Comparison of ENCODE assay signal across 8 cellular contexts in the genomic region with DNA sequence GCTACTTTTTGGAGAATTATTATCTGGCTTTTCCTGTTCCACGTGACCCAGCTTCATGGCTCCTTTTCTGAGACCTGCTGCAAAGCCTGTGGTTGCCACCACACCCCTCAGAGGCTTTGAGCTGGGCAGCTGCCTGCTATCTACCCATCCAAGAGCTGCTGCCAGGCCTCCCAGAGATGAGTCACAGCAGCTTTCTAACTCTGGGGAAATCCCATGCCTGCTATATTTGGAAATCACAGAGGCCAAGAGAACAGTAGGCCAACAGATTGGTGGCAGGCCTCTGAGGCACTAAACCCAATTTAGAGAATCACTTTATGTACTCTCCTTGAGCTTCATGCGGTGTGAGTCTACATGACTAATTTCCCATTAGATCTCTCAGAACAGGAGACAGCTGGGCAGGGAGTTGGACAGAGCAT. TPM values are rescaled to one million over a fixed set of nuclear protein-coding genes. Genes with fewer than 3 reads are reported as not detected.
DNase-seq lines count a peak whose midpoint lies in the region; ATAC-seq and TF ChIP-seq lines count a peak whose summit lies in the region.

No MANE protein-coding gene starts in this region.

- TF ChIP-seq CTCF in mesothelial cell of epicardium (IDR thresholded peaks at IDR 0.05; ENCODE audit: unreplicated experiment): no peak

- no peak overlapping the region; the same call in 1 of the 2 replicates for H3K4me3 ChIP-seq in ACC112 (ENCODE audit: low read depth, low read length)

- H3K36me3 Mint-ChIP-seq in activated T-cell treated with anti-CD3 and anti-CD28 coated beads, Interleukin-2, amount 50 U/mL, for 4 hours (ENCODE audit: insufficient read depth): no peaks in the 10 kb centered on the region
- H3K36me3 Mint-ChIP-seq in mesothelial cell of epicardium: peaks cover 11% of the 10 kb centered on the region

- intact Hi-C loops in head of caudate nucleus (cut with DNase I): no loop called here

- DNase-seq in NCI-H446 treated with DMSO at 0.1 percent for 48 hours (lab: John Stamatoyannopoulos, UW): peak; percentile 96
- peak; percentile 6 for DNase-seq in activated T-cell treated with anti-CD3 and anti-CD28 coated beads, Interleukin-2, amount 50 U/mL, for 4 hours
- DNase-seq in head of caudate nucleus: peak in 36 of 42 donors; percentile 2 to 85 (median 33)
- DNase-seq in renal cortical epithelial cell (ENCODE audit: low read depth): peak; percentile 96
- DNase-seq in mesothelial cell of epicardium (ENCODE audit: low spot score in 2 of 2, unreplicated experiment in 2 of 2): no peak

- H2AFZ ChIP-seq in ACC112 (ENCODE audit: low read length, unreplicated experiment): no peak overlapping the region

- peaks cover 19% of the 10 kb centered on the region for H3K36me3 ChIP-seq in ACC112 (ENCODE audit: insufficient read depth, low read length)

- peaks cover 8% of the 10 kb centered on the region for H3K4me1 Mint-ChIP-seq in activated T-cell treated with anti-CD3 and anti-CD28 coated beads, Interleukin-2, amount 50 U/mL, for 4 hours (ENCODE audit: low read depth)
- H3K4me1 Mint-ChIP-seq in mesothelial cell of epicardium: peaks cover 4% of the 10 kb centered on the region

- peaks cover 12% of the 10 kb centered on the region for H3K4me1 ChIP-seq in ACC112 (ENCODE audit: control insufficient read depth, insufficient read depth, low read length, unreplicated experiment)

- peak overlapping the region; percentile 63; the same call in 1 of the 2 replicates for H3K27ac ChIP-seq in ACC112 (ENCODE audit: low read depth, low read length)

- ATAC-seq in GM18520 (IDR thresholded peaks at IDR 0.05; ENCODE audit: unreplicated experiment) (peak; percentile 97), HG02970 (IDR thresholded peaks at IDR 0.05; ENCODE audit: low FRiP score, unreplicated experiment) (peak; percentile 95)
- peak; percentile 95 to 96 for ATAC-seq in activated T-cell treated with anti-CD3 and anti-CD28 coated beads, Interleukin-2, amount 50 U/mL, for 4 hours

- H3K79me2 ChIP-seq in ACC112 (ENCODE audit: control insufficient read depth, insufficient read depth, low read length, unreplicated experiment): no peaks in the 10 kb centered on the region

- H3K27me3 Mint-ChIP-seq in activated T-cell treated with anti-CD3 and anti-CD28 coated beads, Interleukin-2, amount 50 U/mL, for 4 hours (ENCODE audit: low read depth): peaks cover 2% of the 10 kb centered on the region
- no peaks in the 10 kb centered on the region for H3K27me3 Mint-ChIP-seq in mesothelial cell of epicardium (ENCODE audit: low read depth)

- no peak overlapping the region for H3K27ac Mint-ChIP-seq in mesothelial cell of epicardium

- no peak overlapping the region for H3K4me3 Mint-ChIP-seq in activated T-cell treated with anti-CD3 and anti-CD28 coated beads, Interleukin-2, amount 50 U/mL, for 4 hours
- H3K4me3 Mint-ChIP-seq in mesothelial cell of epicardium: no peak overlapping the region

- H3K27me3 ChIP-seq in ACC112 (ENCODE audit: insufficient read depth, low read length): no peaks in the 10 kb centered on the region

- H3K9me3 Mint-ChIP-seq in activated T-cell treated with anti-CD3 and anti-CD28 coated beads, Interleukin-2, amount 50 U/mL, for 4 hours: no peaks in the 10 kb centered on the region
- H3K9me3 Mint-ChIP-seq in mesothelial cell of epicardium: no peaks in the 10 kb centered on the region

RNA-seq across cellular contexts. Expression of a gene that starts 35.2 kb away (rescaled TPM):
- under 1 TPM; 0.45 to 0.73 (median 0.63) TPM for total RNA-seq in activated T-cell treated with anti-CD3 and anti-CD28 coated beads, Interleukin-2, amount 50 U/mL, for 4 hours
- total RNA-seq in renal cortical epithelial cell (66.0 and 129 TPM in 2 replicates), mesothelial cell of epicardium (50.4 to 59.3 TPM (median 51.3 TPM) in 3 replicates)

Comparison
In these comparisons a context has a peak if more than half of its experiments do, and no peak if none do; other contexts are left out.
1. DNase-seq: peak in NCI-H446 treated with DMSO at 0.1 percent for 48 hours (single experiment), activated T-cell treated with anti-CD3 and anti-CD28 coated beads, Interleukin-2, amount 50 U/mL, for 4 hours (single experiment), head of caudate nucleus (36 of 42) and renal cortical epithelial cell (single experiment); none in mesothelial cell of epicardium (0 of 2).
2. RNA of a gene that starts 35.2 kb away (total RNA-seq): 66.0 to 129 TPM in renal cortical epithelial cell and 50.4 to 59.3 TPM in mesothelial cell of epicardium; 0.45 to 0.73 TPM in activated T-cell treated with anti-CD3 and anti-CD28 coated beads, Interleukin-2, amount 50 U/mL, for 4 hours; every median in the first group is over 10 times any median in the second.
3. Peak in every context shown above with its lines, with median percentiles within 50 percentile points of each other: ATAC-seq.